ENCODE assay signal across 1 cellular context in the genomic region with DNA sequence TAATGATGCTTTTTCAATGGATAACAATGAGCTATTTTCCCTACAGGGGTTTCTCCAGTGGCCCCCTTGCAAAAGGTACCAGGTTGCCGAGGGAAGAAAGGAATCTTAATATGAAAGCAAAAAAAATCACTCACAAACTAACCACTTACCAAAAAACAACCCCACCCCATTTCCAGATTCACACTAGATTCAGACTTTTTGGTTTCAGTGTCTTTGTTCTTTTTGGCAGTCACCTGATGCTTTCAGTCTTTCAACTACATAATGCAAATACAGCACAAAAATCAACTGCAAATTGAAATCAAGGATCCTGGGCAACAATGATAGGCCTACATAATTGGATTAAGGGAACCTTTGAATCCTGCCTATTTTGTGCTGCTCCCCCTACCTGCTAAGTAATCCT.
TF ChIP-seq lines count a peak whose summit lies in the region.

No MANE protein-coding gene starts in this region.

TF ChIP-seq in GM23338, 12 proteins besides CTCF, POLR2A, EP300 and RAD21 (continued from another document):
- no peak for TF ChIP-seq ZNF462 (CRISPR knock-in tag; IDR thresholded peaks at IDR 0.05)
- TF ChIP-seq REST (IDR thresholded peaks at IDR 0.05; ENCODE audit: unreplicated experiment), result no peak
- no peak for TF ChIP-seq ETS1 (IDR thresholded peaks at IDR 0.05)
- no peak for TF ChIP-seq EZH2 (IDR thresholded peaks at IDR 0.05; ENCODE audit: low read depth, unreplicated experiment)
- TF ChIP-seq ZNF114 (CRISPR knock-in tag; IDR thresholded peaks at IDR 0.05), result no peak
- TF ChIP-seq STAT1 (IDR thresholded peaks at IDR 0.05; ENCODE audit: unreplicated experiment), result no peak
- TF ChIP-seq JUNB (IDR thresholded peaks at IDR 0.05; ENCODE audit: unreplicated experiment), result no peak
